In genomic region chr22:29726512-29727247, GRCh38 we compare ENCODE assay signal across 18 cellular contexts. TPM values are rescaled to one million over a fixed set of nuclear protein-coding genes. Genes with fewer than 3 reads are reported as not detected.
DNase-seq lines count a peak whose midpoint lies in the region; TF ChIP-seq lines count a peak whose summit lies in the region.
"Had no signal": no experiment of that assay in that cellular context is flagged by ENCODE, and none has a peak within 500 bp of the region (broad histone marks: within the 10 kb centered on the region; RNA-seq: fewer than 3 reads in every experiment).

No MANE protein-coding gene starts in this region.

- peak; percentile 81 for DNase-seq in NCI-H1436 (lab: John Stamatoyannopoulos, UW)
- no peak for DNase-seq in NCI-H1436 treated with DMSO at 0.1 percent for 48 hours (lab: John Stamatoyannopoulos, UW)
- peak; percentile 52 for DNase-seq in NCI-H82 (lab: John Stamatoyannopoulos, UW)
- peak; percentile 29 for DNase-seq in fibroblast of mammary gland (ENCODE audit: low read depth)
- peak; percentile 42 for DNase-seq in retina
- DNase-seq in stimulated activated CD4-positive, alpha-beta T cell treated with anti-CD3 and anti-CD28 coated beads, Interleukin-4, amount 100 ng/mL, for 24 hours = no peak
- DNase-seq in CD8-positive, alpha-beta memory T cell = no peak
- no peak for DNase-seq in midbrain (lab: John Stamatoyannopoulos, UW)
- DNase-seq: activated CD4-positive, alpha-beta T cell treated with anti-CD3 and anti-CD28 coated beads for 4 hours; NCI-H2081 treated with DMSO at 0.1 percent for 48 hours; occipital lobe; SHP77 had no signal

- peaks cover 1 to 2% of the 10 kb centered on the region in 2 donors for H3K27me3 Mint-ChIP-seq in CD8-positive, alpha-beta memory T cell

- CTCF ChIA-PET in CD8-positive, alpha-beta memory T cell (lab: Charles Lee) = no interaction called here

- H3K36me3 Mint-ChIP-seq in CD8-positive, alpha-beta memory T cell = peaks cover 0 to 16% (median 5%) of the 10 kb centered on the region in 3 donors

- H3K4me3 ChIP-seq in fibroblast of mammary gland (ENCODE audit: control insufficient read depth, low read depth, low read length) = no peak overlapping the region
- H3K4me3 ChIP-seq in CD8-positive, alpha-beta memory T cell (ENCODE audit: low read length) = no peak overlapping the region
- H3K4me3 ChIP-seq: colonic mucosa, lung, sigmoid colon had no signal

- H3K4me1 ChIP-seq in CD8-positive, alpha-beta memory T cell (ENCODE audit: insufficient read depth, low read length) = no peaks in the 10 kb centered on the region
- H3K4me1 ChIP-seq: colonic mucosa, sigmoid colon had no signal

- no peaks in the 10 kb centered on the region for H3K27me3 ChIP-seq in CD8-positive, alpha-beta memory T cell (ENCODE audit: insufficient read depth, low read length, poor library complexity, severe bottlenecking)
- H3K27me3 ChIP-seq: colonic mucosa had no signal

- no peak for TF ChIP-seq CTCF in fibroblast of mammary gland (conservative IDR thresholded peaks at IDR 0.05; ENCODE audit: control insufficient read depth, insufficient read depth, low read depth, low read length)

- H3K27ac ChIP-seq in CD8-positive, alpha-beta memory T cell (ENCODE audit: low read depth, low read length) = no peak overlapping the region
- H3K27ac ChIP-seq: colonic mucosa, sigmoid colon had no signal

- H3K9me3 Mint-ChIP-seq in CD8-positive, alpha-beta memory T cell = no peaks in the 10 kb centered on the region
- H3K9me3 Mint-ChIP-seq: T-cell had no signal

- H3K9me3 ChIP-seq in CD8-positive, alpha-beta memory T cell (ENCODE audit: low read length) = no peaks in the 10 kb centered on the region
- H3K9me3 ChIP-seq: colonic mucosa, sigmoid colon had no signal

- H3K36me3 ChIP-seq in CD8-positive, alpha-beta memory T cell (ENCODE audit: insufficient read depth, low read length) = no peaks in the 10 kb centered on the region
- H3K36me3 ChIP-seq: colonic mucosa had no signal

- no peak overlapping the region for H3K27ac Mint-ChIP-seq in CD8-positive, alpha-beta memory T cell
- H3K27ac Mint-ChIP-seq: B cell, T-cell had no signal

- no peaks in the 10 kb centered on the region for H3K4me1 Mint-ChIP-seq in CD8-positive, alpha-beta memory T cell
- H3K4me1 Mint-ChIP-seq: B cell had no signal

- POLR2A ChIA-PET in CD8-positive, alpha-beta memory T cell (lab: Charles Lee) = no interaction called here

- no peak overlapping the region for H3K4me3 Mint-ChIP-seq in CD8-positive, alpha-beta memory T cell
- H3K4me3 Mint-ChIP-seq: B cell, T-cell had no signal

RNA-seq across cellular contexts. Expression of gene CABP7, which starts 6.9 kb away (rescaled TPM):
- under 1 TPM in 1 of 2 experiments, not detected in 1; 0.07 TPM for total RNA-seq in CD8-positive, alpha-beta memory T cell
- polyA plus RNA-seq in CD8-positive, alpha-beta memory T cell = not detected
- total RNA-seq: B cell had no signal
- polyA plus RNA-seq: keratinocyte had no signal

RNA-seq across cellular contexts. Expression of gene ZMAT5, which starts 40.1 kb away (rescaled TPM):
- total RNA-seq in CD8-positive, alpha-beta memory T cell = 10 to 100 TPM; 24.7 to 25.2 TPM
- polyA plus RNA-seq in CD8-positive, alpha-beta memory T cell = 46.9 TPM

RNA-seq across cellular contexts. Expression of gene UQCR10, which starts 40.5 kb away (rescaled TPM):
- total RNA-seq in CD8-positive, alpha-beta memory T cell = 100 to 1,000 TPM; 114 to 121 TPM
- polyA plus RNA-seq in CD8-positive, alpha-beta memory T cell = 307 TPM

Comparison
In these comparisons a context has a peak if more than half of its experiments do, and no peak if none do; other contexts are left out.
1. DNase-seq: peak in NCI-H1436 (single experiment), NCI-H82 (single experiment), fibroblast of mammary gland (single experiment) and retina (single experiment); none in NCI-H1436 treated with DMSO at 0.1 percent for 48 hours (single experiment), stimulated activated CD4-positive, alpha-beta T cell treated with anti-CD3 and anti-CD28 coated beads, Interleukin-4, amount 100 ng/mL, for 24 hours (single experiment), CD8-positive, alpha-beta memory T cell (0 of 5) and midbrain (single experiment).